In the genomic region with DNA sequence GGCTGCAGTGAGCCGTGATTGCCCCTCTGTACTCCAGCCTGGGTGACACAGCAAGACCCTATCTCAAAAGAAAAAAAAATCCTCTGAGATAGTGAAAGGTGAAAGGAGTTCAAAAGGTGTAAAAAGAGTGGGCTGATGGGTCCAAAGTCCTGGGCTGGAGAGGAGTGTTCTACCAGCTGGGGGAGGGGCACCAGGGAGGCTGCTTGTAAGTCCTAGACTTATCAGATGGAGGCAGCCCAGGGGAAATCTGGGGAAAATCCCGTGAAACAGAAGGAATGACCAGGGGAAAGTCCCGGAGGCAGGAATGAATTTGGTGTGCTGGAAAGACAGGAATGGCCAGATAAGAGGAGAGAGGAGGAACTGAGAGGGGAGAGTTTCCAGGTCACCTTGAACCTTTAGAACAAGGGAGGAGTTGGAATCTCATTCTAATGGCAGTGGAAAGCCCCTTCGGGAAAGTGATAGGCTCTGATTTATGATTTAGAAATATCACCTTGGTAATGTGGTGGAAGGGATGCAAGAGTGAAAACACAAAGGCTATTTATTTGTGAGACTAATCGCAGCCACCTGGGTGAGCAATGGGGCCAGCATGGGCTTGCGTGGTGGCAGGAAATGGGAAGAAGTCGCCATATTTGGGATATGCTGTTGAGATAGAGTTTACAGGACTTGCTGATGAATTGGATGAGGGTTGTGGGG, we compare ENCODE assay signal across 13 cellular contexts. TPM values are rescaled to one million over a fixed set of nuclear protein-coding genes. Genes with fewer than 3 reads are reported as not detected.
A peak's percentile ranks its signal among the peaks of the same experiment; 100 is the strongest.
DNase-seq lines count a peak whose midpoint lies in the region; ATAC-seq and TF ChIP-seq lines count a peak whose summit lies in the region.
"Had no signal": no experiment of that assay in that cellular context is flagged by ENCODE, and none has a peak within 500 bp of the region (broad histone marks: within the 10 kb centered on the region; RNA-seq: fewer than 3 reads in every experiment).

No MANE protein-coding gene starts in this region.

- no peaks in the 10 kb centered on the region for H3K9me3 ChIP-seq in Peyer's patch
- H3K9me3 ChIP-seq in hepatocyte (ENCODE audit: low read depth) = no peaks in the 10 kb centered on the region
- no peaks in the 10 kb centered on the region for H3K9me3 ChIP-seq in ascending aorta
- H3K9me3 ChIP-seq: prostate gland, testis had no signal

- ATAC-seq in omental fat pad (ENCODE audit: low FRiP score) (peak; percentile 83), GM21515 (IDR thresholded peaks at IDR 0.05; ENCODE audit: unreplicated experiment) (no peak)
- ATAC-seq: K562 had no signal

- 33% methylated on average over 7 of the region's 7 CpGs for WGBS in hepatocyte (ENCODE audit: low lambda C conversion rate, missing lambda C conversion rate)

- H3K9me2 ChIP-seq in hepatocyte (replicated peaks; ENCODE audit: insufficient read depth) = no peaks in the 10 kb centered on the region

- TF ChIP-seq POLR2A in Peyer's patch (IDR thresholded peaks at IDR 0.05) = no peak

- no peaks in the 10 kb centered on the region for H3K27me3 ChIP-seq in Peyer's patch
- H3K27me3 ChIP-seq in hepatocyte = no peaks in the 10 kb centered on the region
- no peaks in the 10 kb centered on the region for H3K27me3 ChIP-seq in ascending aorta
- H3K27me3 ChIP-seq: testis had no signal

- H3K4me1 ChIP-seq in Peyer's patch (no peaks in the 10 kb centered on the region), hepatocyte (ENCODE audit: insufficient read depth) (peaks cover 7% of the 10 kb centered on the region), ascending aorta (no peaks in the 10 kb centered on the region)
- H3K4me1 ChIP-seq: prostate gland, testis had no signal

- peak overlapping the region; percentile 29 for H3K4me2 ChIP-seq in hepatocyte

- H3K36me3 ChIP-seq in Peyer's patch (peaks cover 0 to 2% (median 0%) of the 10 kb centered on the region in 3 donors), hepatocyte (replicated peaks; ENCODE audit: insufficient read depth, low read depth) (no peaks in the 10 kb centered on the region), ascending aorta (peaks cover 7 to 26% of the 10 kb centered on the region in 2 donors)
- H3K36me3 ChIP-seq: prostate gland had no signal

- intact Hi-C loops in ascending aorta (cut with DNase I) = no loop called here

- TF ChIP-seq CTCF in Peyer's patch (IDR thresholded peaks at IDR 0.05) (no peak), hepatocyte (IDR thresholded peaks at IDR 0.05; ENCODE audit: poor library complexity) (no peak), omental fat pad (IDR thresholded peaks at IDR 0.05) (no peak), GM13976 (IDR thresholded peaks at IDR 0.05; ENCODE audit: borderline replicate concordance, control extremely low read depth, extremely low read depth, insufficient read depth, missing control alignments) (no peak), ascending aorta (IDR thresholded peaks at IDR 0.05) (no peak)

- H2AFZ ChIP-seq in hepatocyte = no peak overlapping the region

- H4K20me1 ChIP-seq in hepatocyte (ENCODE audit: insufficient read depth, poor library complexity, severe bottlenecking) = no peaks in the 10 kb centered on the region

- peak overlapping the region in 1 of 4 donors; percentile 7 for H3K4me3 ChIP-seq in Peyer's patch
- H3K4me3 ChIP-seq in hepatocyte = no peak overlapping the region
- H3K4me3 ChIP-seq in ascending aorta = no peak overlapping the region
- H3K4me3 ChIP-seq: K562, prostate gland, testis had no signal

- DNase-seq in ELF-1 (ENCODE audit: low read depth, low spot score) = peak; percentile 86
- peak in 2 of 3 donors; percentile 83 to 88 for DNase-seq in Peyer's patch
- peak; percentile 94 for DNase-seq in hepatocyte (ENCODE audit: low spot score)
- DNase-seq in omental fat pad (ENCODE audit: low spot score) = peak; percentile 25
- DNase-seq in GM13976 (ENCODE audit: low spot score) = no peak
- DNase-seq in activated effector memory CD4-positive, alpha-beta T cell treated with anti-CD3 and anti-CD28 coated beads, Interleukin-2, amount 50 U/mL, for 16 hours = no peak
- no peak for DNase-seq in ascending aorta (ENCODE audit: low spot score in 2 of 2)
- DNase-seq: activated naive CD8-positive, alpha-beta T cell treated with anti-CD3 and anti-CD28 coated beads for 36 hours; DMS79; testis had no signal

- in situ Hi-C loops in GM13976 (cut with MboI; ENCODE audit: low sequenced_read_pairs, unreplicated experiment) = no loop called here

- no peaks in the 10 kb centered on the region for H3K79me2 ChIP-seq in hepatocyte

- H3K27ac ChIP-seq in Peyer's patch (peak overlapping the region in 1 of 4 donors; percentile 55), hepatocyte (peak overlapping the region; percentile 82), ascending aorta (no peak overlapping the region)
- H3K27ac ChIP-seq: prostate gland, testis had no signal

RNA-seq across cellular contexts. Expression of gene PPP4R2, which starts 23.4 kb away (rescaled TPM):
- total RNA-seq in Peyer's patch (10 to 100 TPM; 39.9 to 49.6 (median 44.2) TPM), hepatocyte (81.8 and 91.4 TPM in 2 replicates), omental fat pad (10 to 100 TPM; 46.5 to 56.6 (median 52.7) TPM), ascending aorta (8.2 TPM)
- 51.0 and 58.8 TPM in 2 replicates for polyA plus RNA-seq in hepatocyte

Comparison
In these comparisons a context has a peak if more than half of its experiments do, and no peak if none do; other contexts are left out.
1. DNase-seq: peak in ELF-1 (single experiment), Peyer's patch (2 of 3), hepatocyte (single experiment) and omental fat pad (single experiment); none in GM13976 (single experiment), activated effector memory CD4-positive, alpha-beta T cell treated with anti-CD3 and anti-CD28 coated beads, Interleukin-2, amount 50 U/mL, for 16 hours (single experiment) and ascending aorta (0 of 2).